20 cellular contexts compared by ENCODE assay signal in genomic region chr6:91435630-91436029, GRCh38.
DNase-seq lines count a peak whose midpoint lies in the region; ATAC-seq, FAIRE-seq and TF ChIP-seq lines count a peak whose summit lies in the region.
"Had no signal": no experiment of that assay in that cellular context is flagged by ENCODE, and none has a peak within 500 bp of the region (broad histone marks: within the 10 kb centered on the region; RNA-seq: fewer than 3 reads in every experiment).

No MANE protein-coding gene starts in this region.

- dilution Hi-C loops in endothelial cell of umbilical vein (cut with MboI; ENCODE audit: extremely low pct_ligation_motif_present, low sequenced_read_pairs), result no loop called here

- H3K27ac Mint-ChIP-seq in osteocyte (ENCODE audit: unreplicated experiment), result peak overlapping the region; percentile 5
- H3K27ac Mint-ChIP-seq in activated CD8-positive, alpha-beta memory T cell treated with anti-CD3 and anti-CD28 coated beads, Interleukin-2, amount 10 ng/mL, durations not matched to agents 7 days and 5 days, result no peak overlapping the region
- H3K27ac Mint-ChIP-seq in activated T-helper 2 cell treated with anti-CD3 and anti-CD28 coated beads, Interferon-gamma antibody, Interleukin-2, Interleukin-4, amounts not matched to agents 10 μg/mL and 5 μg/mL and 100 μg/mL, durations not matched to agents 14 hours and 24 hours and 36 hours, result no peak overlapping the region
- no peak overlapping the region for H3K27ac Mint-ChIP-seq in activated CD4-positive, alpha-beta memory T cell treated with anti-CD3 and anti-CD28 coated beads, Interleukin-2, amount 10 ng/mL, durations not matched to agents 7 days and 5 days
- H3K27ac Mint-ChIP-seq: CD4-positive, CD25-positive, alpha-beta regulatory T cell; HFFc6 had no signal

- H3K9me1 ChIP-seq in endothelial cell of umbilical vein (replicated peaks; ENCODE audit: control insufficient read depth, extremely low read depth, insufficient read depth, low read length), result no peaks in the 10 kb centered on the region

- BruUV-seq in endothelial cell of umbilical vein (replicated peaks; lab: Mats Ljungman, UMichigan), result no TSS peak

- intact Hi-C loops in endothelial cell of umbilical vein (cut with micrococcal nuclease), result loop anchor here (2.0 kb wide), 1 partner anchor 47 kb away; no protein-coding TSS in a partner anchor
- intact Hi-C loops in activated T-helper 2 cell treated with anti-CD3 and anti-CD28 coated beads, Interferon-gamma antibody, Interleukin-2, Interleukin-4, amounts not matched to agents 10 μg/mL and 5 μg/mL and 100 μg/mL, durations not matched to agents 14 hours and 24 hours and 36 hours (cut with micrococcal nuclease), result no loop called here

- H2AFZ ChIP-seq in endothelial cell of umbilical vein (ENCODE audit: low read depth, low read length), result no peak overlapping the region

- H3K4me2 ChIP-seq in endothelial cell of umbilical vein (ENCODE audit: insufficient read depth, low read length), result no peak overlapping the region
- H3K4me2 ChIP-seq: BLaER1 treated with 17β-estradiol and CSF1 and Interleukin-3, amounts not matched to agents 10 nM and 100 nM had no signal

- no peaks in the 10 kb centered on the region for H3K9me3 ChIP-seq in endothelial cell of umbilical vein (replicated peaks; ENCODE audit: control insufficient read depth, insufficient read depth, low read length)
- H3K9me3 ChIP-seq: BLaER1 treated with 17β-estradiol and CSF1 and Interleukin-3, amounts not matched to agents 10 nM and 100 nM had no signal

- CTCF ChIA-PET in endothelial cell of umbilical vein (lab: Charles Lee), result no interaction called here
- CTCF ChIA-PET in activated CD8-positive, alpha-beta memory T cell treated with anti-CD3 and anti-CD28 coated beads, Interleukin-2, amount 10 ng/mL, durations not matched to agents 7 days and 5 days (lab: Charles Lee), result no interaction called here
- CTCF ChIA-PET in activated CD4-positive, alpha-beta memory T cell treated with anti-CD3 and anti-CD28 coated beads, Interleukin-2, amount 10 ng/mL, durations not matched to agents 7 days and 5 days (lab: Charles Lee), result no interaction called here

- H3K27me3 Mint-ChIP-seq in osteocyte (ENCODE audit: unreplicated experiment), result no peaks in the 10 kb centered on the region
- H3K27me3 Mint-ChIP-seq in activated CD8-positive, alpha-beta memory T cell treated with anti-CD3 and anti-CD28 coated beads, Interleukin-2, amount 10 ng/mL, durations not matched to agents 7 days and 5 days, result no peaks in the 10 kb centered on the region
- no peaks in the 10 kb centered on the region for H3K27me3 Mint-ChIP-seq in activated T-helper 2 cell treated with anti-CD3 and anti-CD28 coated beads, Interferon-gamma antibody, Interleukin-2, Interleukin-4, amounts not matched to agents 10 μg/mL and 5 μg/mL and 100 μg/mL, durations not matched to agents 14 hours and 24 hours and 36 hours (ENCODE audit: low read depth)
- H3K27me3 Mint-ChIP-seq in activated CD4-positive, alpha-beta memory T cell treated with anti-CD3 and anti-CD28 coated beads, Interleukin-2, amount 10 ng/mL, durations not matched to agents 7 days and 5 days, result no peaks in the 10 kb centered on the region
- H3K27me3 Mint-ChIP-seq: CD4-positive, CD25-positive, alpha-beta regulatory T cell had no signal

- no peaks in the 10 kb centered on the region for H3K27me3 ChIP-seq in endothelial cell of umbilical vein (ENCODE audit: control insufficient read depth in 2 of 2, insufficient read depth in 2 of 2, low read length in 2 of 2)
- H3K27me3 ChIP-seq: BLaER1 treated with 17β-estradiol and CSF1 and Interleukin-3, amounts not matched to agents 10 nM and 100 nM had no signal

- TF ChIP-seq CTCF in endothelial cell of umbilical vein (IDR thresholded peaks at IDR 0.05; ENCODE audit: extremely low read depth in 1 of 2, insufficient read depth in 1 of 2, low read depth in 1 of 2, low read length in 2 of 2) (no peak), osteocyte (IDR thresholded peaks at IDR 0.05) (no peak)

- POLR2A ChIA-PET in endothelial cell of umbilical vein (lab: Charles Lee), result no interaction called here
- POLR2A ChIA-PET in activated CD4-positive, alpha-beta memory T cell treated with anti-CD3 and anti-CD28 coated beads, Interleukin-2, amount 10 ng/mL, durations not matched to agents 7 days and 5 days (lab: Charles Lee), result no interaction called here

- no peaks in the 10 kb centered on the region for H3K79me2 ChIP-seq in endothelial cell of umbilical vein (ENCODE audit: control insufficient read depth, insufficient read depth, low read length)

- peak; percentile 41 for ATAC-seq in GM18868 (IDR thresholded peaks at IDR 0.05; ENCODE audit: unreplicated experiment)
- no peak for ATAC-seq in activated CD8-positive, alpha-beta memory T cell treated with anti-CD3 and anti-CD28 coated beads, Interleukin-2, amount 10 ng/mL, durations not matched to agents 7 days and 5 days
- ATAC-seq: K562 had no signal

- peaks cover 4% of the 10 kb centered on the region for H3K36me3 Mint-ChIP-seq in osteocyte (ENCODE audit: unreplicated experiment)
- no peaks in the 10 kb centered on the region for H3K36me3 Mint-ChIP-seq in activated CD8-positive, alpha-beta memory T cell treated with anti-CD3 and anti-CD28 coated beads, Interleukin-2, amount 10 ng/mL, durations not matched to agents 7 days and 5 days
- H3K36me3 Mint-ChIP-seq in activated T-helper 2 cell treated with anti-CD3 and anti-CD28 coated beads, Interferon-gamma antibody, Interleukin-2, Interleukin-4, amounts not matched to agents 10 μg/mL and 5 μg/mL and 100 μg/mL, durations not matched to agents 14 hours and 24 hours and 36 hours (ENCODE audit: low read depth), result no peaks in the 10 kb centered on the region
- H3K36me3 Mint-ChIP-seq in activated CD4-positive, alpha-beta memory T cell treated with anti-CD3 and anti-CD28 coated beads, Interleukin-2, amount 10 ng/mL, durations not matched to agents 7 days and 5 days (ENCODE audit: low read depth), result no peaks in the 10 kb centered on the region
- H3K36me3 Mint-ChIP-seq: CD4-positive, CD25-positive, alpha-beta regulatory T cell had no signal

- H3K27ac ChIP-seq in endothelial cell of umbilical vein (ENCODE audit: insufficient read depth, low read depth, low read length), result no peak overlapping the region
- H3K27ac ChIP-seq: BLaER1 treated with 17β-estradiol and CSF1 and Interleukin-3, amounts not matched to agents 10 nM and 100 nM had no signal

- H4K20me1 ChIP-seq in endothelial cell of umbilical vein (replicated peaks; ENCODE audit: control insufficient read depth, extremely low read depth, insufficient read depth, low read length), result no peaks in the 10 kb centered on the region
- H4K20me1 ChIP-seq: BLaER1 treated with 17β-estradiol and CSF1 and Interleukin-3, amounts not matched to agents 10 nM and 100 nM had no signal

- H3K4me3 Mint-ChIP-seq in osteocyte (ENCODE audit: unreplicated experiment), result no peak overlapping the region
- no peak overlapping the region for H3K4me3 Mint-ChIP-seq in activated CD8-positive, alpha-beta memory T cell treated with anti-CD3 and anti-CD28 coated beads, Interleukin-2, amount 10 ng/mL, durations not matched to agents 7 days and 5 days
- H3K4me3 Mint-ChIP-seq in activated T-helper 2 cell treated with anti-CD3 and anti-CD28 coated beads, Interferon-gamma antibody, Interleukin-2, Interleukin-4, amounts not matched to agents 10 μg/mL and 5 μg/mL and 100 μg/mL, durations not matched to agents 14 hours and 24 hours and 36 hours (ENCODE audit: low read depth), result no peak overlapping the region
- H3K4me3 Mint-ChIP-seq in activated CD4-positive, alpha-beta memory T cell treated with anti-CD3 and anti-CD28 coated beads, Interleukin-2, amount 10 ng/mL, durations not matched to agents 7 days and 5 days, result no peak overlapping the region
- H3K4me3 Mint-ChIP-seq: CD4-positive, CD25-positive, alpha-beta regulatory T cell; HFFc6 had no signal

- H3K9ac ChIP-seq in endothelial cell of umbilical vein (replicated peaks; ENCODE audit: extremely low read depth, insufficient read depth, low read length), result no peak overlapping the region
- H3K9ac ChIP-seq: BLaER1 treated with 17β-estradiol and CSF1 and Interleukin-3, amounts not matched to agents 10 nM and 100 nM had no signal

- FAIRE-seq in endothelial cell of umbilical vein (lab: Jason Lieb, UNC), result no peak
- FAIRE-seq: G401.6, GM12892, GM19239, HTR-8/SVneo, K562 had no signal

- H3K4me1 ChIP-seq in endothelial cell of umbilical vein (ENCODE audit: control insufficient read depth, extremely low read depth, insufficient read depth, low read length), result peaks cover 42% of the 10 kb centered on the region
- H3K4me1 ChIP-seq: BLaER1 treated with 17β-estradiol and CSF1 and Interleukin-3, amounts not matched to agents 10 nM and 100 nM had no signal

- H3K4me3 ChIP-seq in endothelial cell of umbilical vein (replicated peaks in 1 of 3; ENCODE audit: insufficient read depth in 1 of 3, low read depth in 1 of 3, low read length in 3 of 3), result no peak overlapping the region
- H3K4me3 ChIP-seq: BLaER1 treated with 17β-estradiol and CSF1 and Interleukin-3, amounts not matched to agents 10 nM and 100 nM; K562 had no signal

- no peaks in the 10 kb centered on the region for H3K36me3 ChIP-seq in endothelial cell of umbilical vein (ENCODE audit: control insufficient read depth in 2 of 2, extremely low read depth in 1 of 2, insufficient read depth in 2 of 2, low read length in 2 of 2)
- H3K36me3 ChIP-seq: BLaER1 treated with 17β-estradiol and CSF1 and Interleukin-3, amounts not matched to agents 10 nM and 100 nM had no signal

- peaks cover 58% of the 10 kb centered on the region for H3K4me1 Mint-ChIP-seq in osteocyte (ENCODE audit: unreplicated experiment)
- H3K4me1 Mint-ChIP-seq in activated CD8-positive, alpha-beta memory T cell treated with anti-CD3 and anti-CD28 coated beads, Interleukin-2, amount 10 ng/mL, durations not matched to agents 7 days and 5 days, result no peaks in the 10 kb centered on the region
- peaks cover 2% of the 10 kb centered on the region for H3K4me1 Mint-ChIP-seq in activated T-helper 2 cell treated with anti-CD3 and anti-CD28 coated beads, Interferon-gamma antibody, Interleukin-2, Interleukin-4, amounts not matched to agents 10 μg/mL and 5 μg/mL and 100 μg/mL, durations not matched to agents 14 hours and 24 hours and 36 hours (ENCODE audit: low read depth)
- H3K4me1 Mint-ChIP-seq in activated CD4-positive, alpha-beta memory T cell treated with anti-CD3 and anti-CD28 coated beads, Interleukin-2, amount 10 ng/mL, durations not matched to agents 7 days and 5 days, result no peaks in the 10 kb centered on the region
- H3K4me1 Mint-ChIP-seq: CD4-positive, CD25-positive, alpha-beta regulatory T cell had no signal

- DNase-seq in HT1080 (ENCODE audit: low read depth), result peak; percentile 49
- peak; percentile 4 for DNase-seq in endothelial cell of umbilical vein (ENCODE audit: low read depth, low spot score)
- no peak for DNase-seq in osteocyte (ENCODE audit: extremely low spot score, unreplicated experiment)
- DNase-seq in midbrain (lab: John Stamatoyannopoulos, UW), result no peak
- no peak for DNase-seq in activated CD8-positive, alpha-beta memory T cell treated with anti-CD3 and anti-CD28 coated beads, Interleukin-2, amount 10 ng/mL, durations not matched to agents 7 days and 5 days
- DNase-seq in activated T-helper 2 cell treated with anti-CD3 and anti-CD28 coated beads, Interferon-gamma antibody, Interleukin-2, Interleukin-4, amounts not matched to agents 10 μg/mL and 5 μg/mL and 100 μg/mL, durations not matched to agents 14 hours and 24 hours and 36 hours (ENCODE audit: low spot score), result no peak
- no peak for DNase-seq in activated CD4-positive, alpha-beta memory T cell treated with anti-CD3 and anti-CD28 coated beads, Interleukin-2, amount 10 ng/mL, durations not matched to agents 7 days and 5 days
- DNase-seq: ACHN; CD4-positive, CD25-positive, alpha-beta regulatory T cell; DMS79; EL; HCEC 1CT; HFFc6 had no signal

- peaks cover 8% of the 10 kb centered on the region for H3K9me3 Mint-ChIP-seq in osteocyte (ENCODE audit: unreplicated experiment)
- H3K9me3 Mint-ChIP-seq in activated CD8-positive, alpha-beta memory T cell treated with anti-CD3 and anti-CD28 coated beads, Interleukin-2, amount 10 ng/mL, durations not matched to agents 7 days and 5 days (ENCODE audit: low read depth), result no peaks in the 10 kb centered on the region
- no peaks in the 10 kb centered on the region for H3K9me3 Mint-ChIP-seq in activated T-helper 2 cell treated with anti-CD3 and anti-CD28 coated beads, Interferon-gamma antibody, Interleukin-2, Interleukin-4, amounts not matched to agents 10 μg/mL and 5 μg/mL and 100 μg/mL, durations not matched to agents 14 hours and 24 hours and 36 hours
- H3K9me3 Mint-ChIP-seq in activated CD4-positive, alpha-beta memory T cell treated with anti-CD3 and anti-CD28 coated beads, Interleukin-2, amount 10 ng/mL, durations not matched to agents 7 days and 5 days, result no peaks in the 10 kb centered on the region

- TF ChIP-seq POLR2A in endothelial cell of umbilical vein (IDR thresholded peaks at IDR 0.05; ENCODE audit: low read depth, low read length), result no peak

Comparison
In these comparisons a context has a peak if more than half of its experiments do, and no peak if none do; other contexts are left out.
1. DNase-seq: peak in HT1080 (single experiment) and endothelial cell of umbilical vein (single experiment); none in osteocyte (single experiment), midbrain (single experiment), activated CD8-positive, alpha-beta memory T cell treated with anti-CD3 and anti-CD28 coated beads, Interleukin-2, amount 10 ng/mL, durations not matched to agents 7 days and 5 days (single experiment), activated T-helper 2 cell treated with anti-CD3 and anti-CD28 coated beads, Interferon-gamma antibody, Interleukin-2, Interleukin-4, amounts not matched to agents 10 μg/mL and 5 μg/mL and 100 μg/mL, durations not matched to agents 14 hours and 24 hours and 36 hours (single experiment) and activated CD4-positive, alpha-beta memory T cell treated with anti-CD3 and anti-CD28 coated beads, Interleukin-2, amount 10 ng/mL, durations not matched to agents 7 days and 5 days (single experiment).